In the genomic region with DNA sequence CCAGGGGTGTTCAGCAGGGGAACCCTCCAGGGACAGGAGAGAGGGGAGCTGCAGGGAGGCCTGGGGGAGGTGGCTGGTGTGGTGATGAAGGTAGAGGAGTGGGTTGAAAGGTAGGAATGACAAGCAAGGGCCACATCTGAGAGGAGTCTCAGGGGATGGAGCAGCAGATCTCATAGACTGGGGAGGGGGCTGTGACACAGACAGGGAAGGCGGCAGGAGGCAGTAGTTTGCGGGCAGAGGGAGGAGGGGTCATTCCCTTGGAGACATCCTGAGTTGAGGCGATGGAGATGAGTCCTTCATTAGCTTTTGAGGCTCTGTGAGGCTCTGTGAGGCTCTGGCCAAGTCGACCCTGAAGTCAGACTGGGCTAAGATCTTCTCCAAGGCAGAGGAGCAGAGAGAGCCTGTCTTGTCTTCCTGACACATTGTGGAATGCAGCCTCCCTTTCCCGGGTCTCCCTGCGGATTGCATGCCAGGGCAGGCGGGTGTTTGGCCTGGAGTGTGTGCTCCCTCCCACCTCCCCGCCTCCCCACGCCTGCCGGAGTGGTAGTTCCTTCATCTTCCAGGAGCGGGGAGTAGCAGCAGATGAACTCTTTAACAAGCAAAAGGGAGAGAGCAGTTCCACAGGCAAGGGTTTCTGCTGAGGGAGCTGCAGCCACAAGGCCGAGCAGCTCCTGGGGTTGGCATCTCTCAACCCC, we compare ENCODE assay signal across 16 cellular contexts. TPM values are rescaled to one million over a fixed set of nuclear protein-coding genes. Genes with fewer than 3 reads are reported as not detected.
DNase-seq lines count a peak whose midpoint lies in the region; ATAC-seq, FAIRE-seq and TF ChIP-seq lines count a peak whose summit lies in the region.
"Had no signal": no experiment of that assay in that cellular context is flagged by ENCODE, and none has a peak within 500 bp of the region (broad histone marks: within the 10 kb centered on the region; RNA-seq: fewer than 3 reads in every experiment).

No MANE protein-coding gene starts in this region.

- peak overlapping the region; percentile 4; the same call in 1 of the 2 replicates for H3K27ac Mint-ChIP-seq in GM23338
- H3K27ac Mint-ChIP-seq: memory B cell had no signal

- TF ChIP-seq POLR2A in A549 (IDR thresholded peaks at IDR 0.05; ENCODE audit: low read length), result no peak

- H3K36me3 Mint-ChIP-seq in GM23338 (ENCODE audit: low read depth), result peaks cover 16% of the 10 kb centered on the region
- H3K36me3 Mint-ChIP-seq: memory B cell had no signal

- ATAC-seq in A549 (no peak), GM23338 (peak; percentile 74), HG03378 (IDR thresholded peaks at IDR 0.05; ENCODE audit: unreplicated experiment) (no peak), GM19351 (IDR thresholded peaks at IDR 0.05; ENCODE audit: unreplicated experiment) (no peak)
- ATAC-seq: activated T-helper 17 cell treated with anti-CD3 and anti-CD28 coated beads, Interleukin-2, amount 50 U/mL, for 72 hours had no signal

- H3K27me3 Mint-ChIP-seq in GM23338 (ENCODE audit: insufficient read depth, low read depth, poor library complexity), result peaks cover 18% of the 10 kb centered on the region
- H3K27me3 Mint-ChIP-seq: activated T-helper 17 cell treated with anti-CD3 and anti-CD28 coated beads, Interleukin-2, amount 50 U/mL, for 72 hours had no signal

- no peaks in the 10 kb centered on the region for H3K79me2 ChIP-seq in GM23338 (replicated peaks; ENCODE audit: insufficient read depth)

- no peaks in the 10 kb centered on the region for H3K27me3 ChIP-seq in GM23338 (ENCODE audit: insufficient read depth)
- H3K27me3 ChIP-seq in effector memory CD4-positive, alpha-beta T cell (replicated peaks; ENCODE audit: control insufficient read depth, insufficient read depth, low read length, poor library complexity, severe bottlenecking), result no peaks in the 10 kb centered on the region

- no peak for TF ChIP-seq EP300 in A549 (IDR thresholded peaks at IDR 0.05)

- peaks cover 28% of the 10 kb centered on the region for H3K4me1 Mint-ChIP-seq in GM23338

- POLR2A ChIA-PET in A549 (lab: Yijun Ruan, JAX), result no interaction called here

- H3K4me3 ChIP-seq in A549 (no peak overlapping the region), GM23338 (no peak overlapping the region)
- H3K4me3 ChIP-seq in effector memory CD4-positive, alpha-beta T cell (ENCODE audit: insufficient read depth, low read depth, low read length, poor library complexity, severe bottlenecking), result no peak overlapping the region
- H3K4me3 ChIP-seq: HAP-1 had no signal

- no peaks in the 10 kb centered on the region; the same call in 2 of the 3 replicates for H3K9me3 ChIP-seq in A549
- no peaks in the 10 kb centered on the region for H3K9me3 ChIP-seq in effector memory CD4-positive, alpha-beta T cell (ENCODE audit: control insufficient read depth, low read length)
- H3K9me3 ChIP-seq: HAP-1 had no signal

- H3K9me3 Mint-ChIP-seq in GM23338, result peaks cover 23% of the 10 kb centered on the region
- H3K9me3 Mint-ChIP-seq: activated T-helper 17 cell treated with anti-CD3 and anti-CD28 coated beads, Interleukin-2, amount 50 U/mL, for 72 hours had no signal

- peak overlapping the region; percentile 86 to 97 for H3K27ac ChIP-seq in A549
- H3K27ac ChIP-seq in GM23338 (ENCODE audit: low read depth), result no peak overlapping the region
- H3K27ac ChIP-seq in effector memory CD4-positive, alpha-beta T cell (ENCODE audit: insufficient read depth, low read length, poor library complexity, severe bottlenecking), result no peak overlapping the region
- H3K27ac ChIP-seq: KMS-11 had no signal

- no peak overlapping the region for H3K4me3 Mint-ChIP-seq in GM23338
- H3K4me3 Mint-ChIP-seq: activated T-helper 17 cell treated with anti-CD3 and anti-CD28 coated beads, Interleukin-2, amount 50 U/mL, for 72 hours; memory B cell had no signal

- DNase-seq in A549 (ENCODE audit: low read depth in 1 of 2, low spot score in 1 of 2) (no peak), GM23338 (ENCODE audit: low spot score) (peak; percentile 58), astrocyte of the hippocampus (ENCODE audit: low read depth, low spot score) (peak; percentile 65), kidney glomerular epithelial cell (lab: John Stamatoyannopoulos, UW) (peak; percentile 44), HuH-7 (ENCODE audit: low spot score) (no peak)
- DNase-seq in effector memory CD4-positive, alpha-beta T cell, result no peak
- DNase-seq: activated CD4-positive, CD25-positive, alpha-beta regulatory T cell treated with anti-CD3 and anti-CD28 coated beads, Interleukin-2, amount 50 U/mL, for 72 hours; NCI-H2107; Right ventricle myocardium superior; substantia nigra had no signal

- no peaks in the 10 kb centered on the region for H4K20me1 ChIP-seq in GM23338 (replicated peaks; ENCODE audit: insufficient read depth)

- CTCF ChIA-PET in A549 (lab: Yijun Ruan, JAX), result interaction anchor here (1.0 to 5.8 kb wide), 5 partner anchors 66 to 190 kb away, joined by 3 to 27 read pairs (median 4); no protein-coding TSS in a partner anchor

- H3K36me3 ChIP-seq in GM23338 (ENCODE audit: insufficient read depth), result no peaks in the 10 kb centered on the region
- no peaks in the 10 kb centered on the region for H3K36me3 ChIP-seq in effector memory CD4-positive, alpha-beta T cell (ENCODE audit: control insufficient read depth, insufficient read depth, low read length)
- H3K36me3 ChIP-seq: HAP-1 had no signal

- H3K4me1 ChIP-seq in A549 (peaks cover 56% of the 10 kb centered on the region), GM23338 (ENCODE audit: insufficient read depth) (peaks cover 22% of the 10 kb centered on the region)
- peaks cover 6% of the 10 kb centered on the region for H3K4me1 ChIP-seq in effector memory CD4-positive, alpha-beta T cell (ENCODE audit: control insufficient read depth, insufficient read depth, low read length, poor library complexity, severe bottlenecking)

- no peak overlapping the region for H3K4me2 ChIP-seq in A549
- no peak overlapping the region; the same call in 1 of the 2 replicates for H3K4me2 ChIP-seq in GM23338
- H3K4me2 ChIP-seq: KMS-11 had no signal

- no peak for FAIRE-seq in A549 (lab: Jason Lieb, UNC)

- peak overlapping the region; percentile 92 for H2AFZ ChIP-seq in GM23338

- H3F3A ChIP-seq in GM23338 (replicated peaks; ENCODE audit: low read depth), result no peaks in the 10 kb centered on the region

- TF ChIP-seq CTCF in A549 (IDR thresholded peaks at IDR 0.05) (no peak), GM23338 (conservative IDR thresholded peaks at IDR 0.05; ENCODE audit: low read depth in 2 of 2) (no peak)

- no peak for TF ChIP-seq RAD21 in A549 (conservative IDR thresholded peaks at IDR 0.05 in 1 of 2, IDR thresholded peaks at IDR 0.05 in 1 of 2)

- no peaks in the 10 kb centered on the region for H3K9me2 ChIP-seq in GM23338 (ENCODE audit: insufficient read depth)

- WGBS in A549 (ENCODE audit: missing lambda C conversion rate), result 78% methylated on average over 7 of the region's 12 CpGs

TF ChIP-seq in A549, 52 proteins besides CTCF, POLR2A, EP300 and RAD21:
- no peak for TF ChIP-seq HDAC2 (IDR thresholded peaks at IDR 0.05)
- TF ChIP-seq KDM1A (IDR thresholded peaks at IDR 0.05; ENCODE audit: low read depth), result no peak
- no peak for TF ChIP-seq JUN (IDR thresholded peaks at IDR 0.05)
- TF ChIP-seq HES2 (IDR thresholded peaks at IDR 0.05), result no peak
- TF ChIP-seq NPAS2 (CRISPR knock-in tag; IDR thresholded peaks at IDR 0.05; ENCODE audit: borderline replicate concordance), result no peak
- TF ChIP-seq JUNB (IDR thresholded peaks at IDR 0.05), result no peak
- TF ChIP-seq RCOR1 (IDR thresholded peaks at IDR 0.05; ENCODE audit: low read depth, low read length), result no peak
- TF ChIP-seq FOSL2 (IDR thresholded peaks at IDR 0.05), result no peak
- TF ChIP-seq FOSL2 (CRISPR knock-in tag; IDR thresholded peaks at IDR 0.05), result no peak
- TF ChIP-seq HEYL (CRISPR knock-in tag; IDR thresholded peaks at IDR 0.05), result no peak

TF ChIP-seq in GM23338, 12 proteins besides CTCF, POLR2A, EP300 and RAD21 (continues in another document):
- no peak for TF ChIP-seq EZH2phosphoT487 (IDR thresholded peaks at IDR 0.05; ENCODE audit: unreplicated experiment)

RNA-seq across cellular contexts. Expression of gene MLN, which starts 34.3 kb away (rescaled TPM):
- polyA plus RNA-seq in A549 (2011; rRNA removed), result not detected in 2 replicates
- not detected in 2 replicates for polyA plus RNA-seq in A549 (2012; cell fraction: cytosol; rRNA removed)
- polyA plus RNA-seq in A549 (2012; cell fraction: nucleus; rRNA removed), result not detected in 2 replicates
- polyA plus RNA-seq in A549 (2017; fragmentation: RNase III; extraction: RNeasy Plus Mini Kit Qiagen cat#74134 plus additional on column Dnase treatment), result not detected in 3 replicates
- polyA minus RNA-seq in A549 (2011; rRNA and poly(A)+ RNA removed), result not detected in 2 replicates
- not detected in 2 replicates for total RNA-seq in GM23338 (2014; rRNA removed; shearing (Covaris generic))
- not detected in 2 replicates for polyA plus RNA-seq in GM23338 (2016; fragmentation: Nextera tagmentation; extraction: Ambion mirVana)
- total RNA-seq: activated T-helper 17 cell treated with anti-CD3 and anti-CD28 coated beads, Interleukin-2, amount 50 U/mL, for 72 hours; Right ventricle myocardium superior had no signal

RNA-seq across cellular contexts. Expression of gene LEMD2, which starts 49.2 kb away (rescaled TPM):
- 43.2 and 53.0 TPM in 2 replicates for polyA plus RNA-seq in A549 (2011; rRNA removed)
- 32.8 and 35.7 TPM in 2 replicates for polyA plus RNA-seq in A549 (2012; cell fraction: cytosol; rRNA removed)
- 64.8 and 72.6 TPM in 2 replicates for polyA plus RNA-seq in A549 (2012; cell fraction: nucleus; rRNA removed)
- 44.1 to 48.8 TPM (median 48.3 TPM) in 3 replicates for polyA plus RNA-seq in A549 (2017; fragmentation: RNase III; extraction: RNeasy Plus Mini Kit Qiagen cat#74134 plus additional on column Dnase treatment)
- polyA minus RNA-seq in A549 (2011; rRNA and poly(A)+ RNA removed), result 40.6 and 49.4 TPM in 2 replicates
- total RNA-seq in GM23338 (2014; rRNA removed; shearing (Covaris generic)), result 55.6 and 64.7 TPM in 2 replicates
- 28.6 and 32.0 TPM in 2 replicates for polyA plus RNA-seq in GM23338 (2016; fragmentation: Nextera tagmentation; extraction: Ambion mirVana)

Comparison
In these comparisons a context has a peak if more than half of its experiments do, and no peak if none do; other contexts are left out.
1. DNase-seq: peak in GM23338 (single experiment), astrocyte of the hippocampus (single experiment) and kidney glomerular epithelial cell (single experiment); none in A549 (0 of 2), HuH-7 (single experiment) and effector memory CD4-positive, alpha-beta T cell (0 of 3).
2. H3K27ac ChIP-seq: peak in A549 (2 of 2); none in GM23338 (single experiment) and effector memory CD4-positive, alpha-beta T cell (single experiment).